Comparison of ENCODE assay signal across 9 cellular contexts in genomic region chr6:42727084-42727601, GRCh38. TPM values are rescaled to one million over a fixed set of nuclear protein-coding genes. Genes with fewer than 3 reads are reported as not detected.
DNase-seq lines count a peak whose midpoint lies in the region; ATAC-seq and TF ChIP-seq lines count a peak whose summit lies in the region.
"Had no signal": no experiment of that assay in that cellular context is flagged by ENCODE, and none has a peak within 500 bp of the region (broad histone marks: within the 10 kb centered on the region; RNA-seq: fewer than 3 reads in every experiment).

No MANE protein-coding gene starts in this region.

- H3K4me3 ChIP-seq in foreskin fibroblast (ENCODE audit: low read depth in 1 of 2, low read length in 2 of 2) (peak overlapping the region; percentile 37 to 61), rectal smooth muscle tissue (ENCODE audit: low read length) (peak overlapping the region; percentile 62)

- intact Hi-C loops in activated CD8-positive, alpha-beta T cell treated with anti-CD3 and anti-CD28 coated beads for 36 hours (cut with micrococcal nuclease), result loop anchor here (2.0 kb wide), 1 partner anchor 66 kb away; no protein-coding TSS in a partner anchor

- no peak for ATAC-seq in activated CD8-positive, alpha-beta T cell treated with anti-CD3 and anti-CD28 coated beads for 36 hours
- ATAC-seq in GM18519 (IDR thresholded peaks at IDR 0.05; ENCODE audit: low FRiP score, unreplicated experiment), result no peak

- peaks cover 6% of the 10 kb centered on the region for H3K4me1 ChIP-seq in rectal smooth muscle tissue (ENCODE audit: control insufficient read depth, insufficient read depth, low read length)

- H3K27ac Mint-ChIP-seq in activated CD8-positive, alpha-beta T cell treated with anti-CD3 and anti-CD28 coated beads for 36 hours, result peak overlapping the region; percentile 96

- TF ChIP-seq CTCF in activated CD8-positive, alpha-beta T cell treated with anti-CD3 and anti-CD28 coated beads for 36 hours (IDR thresholded peaks at IDR 0.05), result no peak
- TF ChIP-seq CTCF in foreskin fibroblast (IDR thresholded peaks at IDR 0.05; ENCODE audit: low read depth, low read length), result no peak

- H3K4me3 Mint-ChIP-seq in activated CD8-positive, alpha-beta T cell treated with anti-CD3 and anti-CD28 coated beads for 36 hours, result peak overlapping the region; percentile 75

- DNase-seq in NCI-H1417 (lab: John Stamatoyannopoulos, UW) (peak in 2 of 3 experiments; percentile 53 to 65), NCI-H1417 treated with DMSO at 0.1 percent for 48 hours (lab: John Stamatoyannopoulos, UW) (no peak), foreskin fibroblast (peak in 1 of 2 donors; percentile 64), GM19238 (ENCODE audit: insufficient read length, low spot score) (no peak), NCI-H1436 (lab: John Stamatoyannopoulos, UW) (no peak)
- peak; percentile 10 for DNase-seq in activated CD8-positive, alpha-beta T cell treated with anti-CD3 and anti-CD28 coated beads for 36 hours

- CTCF ChIA-PET in activated CD8-positive, alpha-beta T cell treated with anti-CD3 and anti-CD28 coated beads for 36 hours (lab: Charles Lee), result interaction anchor here (0.9 to 3.2 kb wide), 25 partner anchors 10 to 410 kb away, joined by 3 to 89 read pairs (median 6); partner anchors contain the start of genes RPL7L1, TBCC and UBR2

- H3K36me3 ChIP-seq in rectal smooth muscle tissue (ENCODE audit: control insufficient read depth, insufficient read depth, low read length), result no peaks in the 10 kb centered on the region

- peaks cover 2% of the 10 kb centered on the region for H3K36me3 Mint-ChIP-seq in activated CD8-positive, alpha-beta T cell treated with anti-CD3 and anti-CD28 coated beads for 36 hours (ENCODE audit: low read depth)

- H3K27ac ChIP-seq in rectal smooth muscle tissue (ENCODE audit: low read depth, low read length), result peak overlapping the region; percentile 87

- no peaks in the 10 kb centered on the region for H3K9me3 Mint-ChIP-seq in activated CD8-positive, alpha-beta T cell treated with anti-CD3 and anti-CD28 coated beads for 36 hours

- POLR2A ChIA-PET in activated CD8-positive, alpha-beta T cell treated with anti-CD3 and anti-CD28 coated beads for 36 hours (lab: Charles Lee), result interaction anchor here (0.9 to 1.9 kb wide), 8 partner anchors 16 to 163 kb away, joined by 3 to 10 read pairs (median 5); partner anchors contain the start of genes TBCC and UBR2

- H3K4me1 Mint-ChIP-seq in activated CD8-positive, alpha-beta T cell treated with anti-CD3 and anti-CD28 coated beads for 36 hours (ENCODE audit: low read depth), result peaks cover 16% of the 10 kb centered on the region

- no peaks in the 10 kb centered on the region for H3K27me3 ChIP-seq in rectal smooth muscle tissue (ENCODE audit: control insufficient read depth, insufficient read depth, low read length)

- peak overlapping the region; percentile 4 for H3K9ac ChIP-seq in rectal smooth muscle tissue (ENCODE audit: low read length)

- H3K27me3 Mint-ChIP-seq in activated CD8-positive, alpha-beta T cell treated with anti-CD3 and anti-CD28 coated beads for 36 hours, result no peaks in the 10 kb centered on the region

RNA-seq across cellular contexts. Expression of gene PRPH2, which starts 4.7 kb away (rescaled TPM):
- total RNA-seq in activated CD8-positive, alpha-beta T cell treated with anti-CD3 and anti-CD28 coated beads for 36 hours, result not detected
- total RNA-seq: T-helper 2 cell treated with Interferon-gamma antibody and Interleukin-4, amounts not matched to agents 100 ng/mL and 5 ng/mL, for 36 hours had no signal

RNA-seq across cellular contexts. Expression of gene TBCC, which starts 18.8 kb away (rescaled TPM):
- total RNA-seq in activated CD8-positive, alpha-beta T cell treated with anti-CD3 and anti-CD28 coated beads for 36 hours, result 10 to 100 TPM; 16.0 to 16.3 TPM

RNA-seq across cellular contexts. Expression of gene BICRAL, which starts 54.7 kb away (rescaled TPM):
- total RNA-seq in activated CD8-positive, alpha-beta T cell treated with anti-CD3 and anti-CD28 coated beads for 36 hours, result 1 to 10 TPM; 9.7 to 9.8 TPM

Comparison
In these comparisons a context has a peak if more than half of its experiments do, and no peak if none do; other contexts are left out.
1. DNase-seq: peak in NCI-H1417 (2 of 3) and activated CD8-positive, alpha-beta T cell treated with anti-CD3 and anti-CD28 coated beads for 36 hours (single experiment); none in NCI-H1417 treated with DMSO at 0.1 percent for 48 hours (single experiment), GM19238 (single experiment) and NCI-H1436 (single experiment).